1 cellular context compared by ENCODE assay signal in genomic region chr2:212013656-212014055, GRCh38.
TF ChIP-seq lines count a peak whose summit lies in the region.

No MANE protein-coding gene starts in this region.

TF ChIP-seq in IMR-90, 13 proteins besides CTCF, POLR2A, EP300 and RAD21 (continued from another document):
- no peak for TF ChIP-seq MAZ (IDR thresholded peaks at IDR 0.05; ENCODE audit: borderline replicate concordance, low read depth, low read length)
- no peak for TF ChIP-seq CEBPB (IDR thresholded peaks at IDR 0.05; ENCODE audit: low read depth, low read length)
- TF ChIP-seq RCOR1 (IDR thresholded peaks at IDR 0.05; ENCODE audit: insufficient replicate concordance, low read length): no peak
- TF ChIP-seq MXI1 (IDR thresholded peaks at IDR 0.05; ENCODE audit: borderline replicate concordance, low read depth, low read length): no peak
- TF ChIP-seq NFE2L2 (IDR thresholded peaks at IDR 0.05; ENCODE audit: low read depth, low read length): no peak
